ENCODE assay signal across 8 cellular contexts in the genomic region with DNA sequence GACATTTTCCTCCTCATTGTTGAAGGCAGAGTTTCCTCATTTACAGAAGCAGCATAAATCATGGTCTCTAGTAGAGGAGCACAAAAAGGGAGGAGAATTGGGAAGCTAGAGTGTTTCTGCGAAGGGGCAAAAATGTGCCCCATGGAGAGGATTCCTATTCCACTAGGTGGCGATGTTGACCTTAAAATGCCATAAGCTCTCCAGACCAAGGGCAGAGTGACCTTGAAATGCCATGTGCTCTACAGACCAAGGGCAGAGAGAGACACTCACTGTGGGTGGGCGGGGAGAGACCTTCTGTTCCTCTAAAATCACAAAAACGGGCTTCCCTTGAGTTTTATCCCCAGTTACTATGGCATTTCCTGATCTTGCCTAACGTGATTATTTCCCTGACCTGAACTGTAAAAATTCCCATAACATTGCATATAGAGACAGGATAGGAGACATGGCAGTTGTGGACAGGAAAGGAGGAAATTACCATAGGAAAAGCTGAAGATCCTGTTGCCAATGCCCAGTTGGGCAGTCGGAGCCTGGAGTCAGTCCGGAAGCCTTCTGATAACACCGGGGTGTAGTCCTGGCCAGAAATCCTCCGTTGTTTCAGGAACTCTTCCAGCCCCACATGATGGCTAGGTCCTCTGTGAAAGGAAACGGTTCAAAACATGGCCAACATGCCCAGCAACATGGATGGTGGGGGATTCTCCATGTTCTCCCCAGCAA.
DNase-seq lines count a peak whose midpoint lies in the region; ATAC-seq, FAIRE-seq and TF ChIP-seq lines count a peak whose summit lies in the region.

No MANE protein-coding gene starts in this region.

- no peak for FAIRE-seq in pancreas (lab: Jason Lieb, UNC)

- H3K27ac ChIP-seq in breast epithelium (no peak overlapping the region), pancreas (no peak overlapping the region), suprapubic skin (no peak overlapping the region)

- CTCF ChIA-PET in MCF 10A (lab: Yijun Ruan, JAX), result interaction anchor here (0.6 to 2.3 kb wide), 11 partner anchors 11 to 404 kb away, joined by 3 to 7 read pairs (median 3); no protein-coding TSS in a partner anchor

- H3K9me3 Mint-ChIP-seq in MCF 10A (ENCODE audit: unreplicated experiment), result no peaks in the 10 kb centered on the region

- no peak overlapping the region for H3K4me3 ChIP-seq in breast epithelium
- H3K4me3 ChIP-seq in pancreas, result no peak overlapping the region
- H3K4me3 ChIP-seq in suprapubic skin, result no peak overlapping the region

- H3K36me3 Mint-ChIP-seq in MCF 10A (ENCODE audit: insufficient read depth, unreplicated experiment), result no peaks in the 10 kb centered on the region

- peaks cover 5% of the 10 kb centered on the region for H3K4me1 Mint-ChIP-seq in MCF 10A (ENCODE audit: insufficient read depth, unreplicated experiment)

- no peak overlapping the region for H3K4me3 Mint-ChIP-seq in MCF 10A (ENCODE audit: unreplicated experiment)

- peak; percentile 49 for TF ChIP-seq CTCF in MCF 10A (IDR thresholded peaks at IDR 0.05; ENCODE audit: unreplicated experiment)
- TF ChIP-seq CTCF in breast epithelium (IDR thresholded peaks at IDR 0.05), result no peak
- peak in 3 of 4 donors; percentile 24 to 38 (median 34) for TF ChIP-seq CTCF in pancreas (IDR thresholded peaks at IDR 0.05)
- TF ChIP-seq CTCF in suprapubic skin (IDR thresholded peaks at IDR 0.05), result no peak

- intact Hi-C loops in MCF 10A (cut with micrococcal nuclease) (loop anchor here (1.0 to 10.0 kb wide), 3 partner anchors 241 to 554 kb away; no protein-coding TSS in a partner anchor), breast epithelium (cut with DNase I; ENCODE audit: low total_unique reads) (no loop called here), pancreas (cut with DNase I) (no loop called here)

- no TSS peak for BruUV-seq in MCF 10A (replicated peaks; lab: Mats Ljungman, UMichigan)

- TF ChIP-seq EP300 in suprapubic skin (IDR thresholded peaks at IDR 0.05), result no peak

- H3K4me1 ChIP-seq in breast epithelium (no peaks in the 10 kb centered on the region), pancreas (no peaks in the 10 kb centered on the region), suprapubic skin (no peaks in the 10 kb centered on the region)

- TF ChIP-seq POLR2A in breast epithelium (IDR thresholded peaks at IDR 0.05), result no peak
- TF ChIP-seq POLR2A in suprapubic skin (IDR thresholded peaks at IDR 0.05), result no peak

- DNase-seq in MCF 10A (ENCODE audit: unreplicated experiment) (peak; percentile 44), breast epithelium (ENCODE audit: low spot score in 2 of 2) (no peak), NCI-H446 (lab: John Stamatoyannopoulos, UW) (peak; percentile 61 to 77), dermis blood vessel endothelial cell (peak; percentile 88), pancreas (peak in 3 of 6 donors; percentile 7 to 27 (median 22)), hippocampal formation (lab: John Stamatoyannopoulos, UW) (no peak), suprapubic skin (ENCODE audit: low spot score in 2 of 2) (no peak)

- ATAC-seq in HG02678 (IDR thresholded peaks at IDR 0.05; ENCODE audit: unreplicated experiment), result peak; percentile 57
- peak; percentile 58 to 74 (median 66) for ATAC-seq in pancreas

- no peaks in the 10 kb centered on the region for H3K27me3 Mint-ChIP-seq in MCF 10A (ENCODE audit: insufficient read depth, unreplicated experiment)

- no peak overlapping the region for H3K27ac Mint-ChIP-seq in MCF 10A (ENCODE audit: low read depth, unreplicated experiment)

- 50 to 54% methylated on average over 10 of the region's 10 CpGs for WGBS in pancreas, 2 donors
- WGBS in suprapubic skin, result 63% methylated on average over 10 of the region's 10 CpGs

- POLR2A ChIA-PET in MCF 10A (lab: Yijun Ruan, JAX), result no interaction called here

- no peaks in the 10 kb centered on the region for H3K9me3 ChIP-seq in breast epithelium
- no peaks in the 10 kb centered on the region for H3K9me3 ChIP-seq in pancreas
- no peaks in the 10 kb centered on the region for H3K9me3 ChIP-seq in suprapubic skin

- H3K36me3 ChIP-seq in breast epithelium (no peaks in the 10 kb centered on the region), pancreas (no peaks in the 10 kb centered on the region), suprapubic skin (no peaks in the 10 kb centered on the region)

- H3K27me3 ChIP-seq in breast epithelium, result peaks cover 0 to 11% of the 10 kb centered on the region in 2 donors
- H3K27me3 ChIP-seq in pancreas, result peaks cover 0 to 9% (median 0%) of the 10 kb centered on the region in 4 donors
- H3K27me3 ChIP-seq in suprapubic skin, result no peaks in the 10 kb centered on the region

Comparison
In these comparisons a context has a peak if more than half of its experiments do, and no peak if none do; other contexts are left out.
1. DNase-seq: peak in MCF 10A (single experiment), NCI-H446 (2 of 2) and dermis blood vessel endothelial cell (single experiment); none in breast epithelium (0 of 2), hippocampal formation (0 of 2) and suprapubic skin (0 of 2).
2. CTCF ChIP-seq: peak in MCF 10A (single experiment) and pancreas (3 of 4); none in breast epithelium (0 of 3) and suprapubic skin (0 of 2).